13 cellular contexts compared by ENCODE assay signal in the genomic region with DNA sequence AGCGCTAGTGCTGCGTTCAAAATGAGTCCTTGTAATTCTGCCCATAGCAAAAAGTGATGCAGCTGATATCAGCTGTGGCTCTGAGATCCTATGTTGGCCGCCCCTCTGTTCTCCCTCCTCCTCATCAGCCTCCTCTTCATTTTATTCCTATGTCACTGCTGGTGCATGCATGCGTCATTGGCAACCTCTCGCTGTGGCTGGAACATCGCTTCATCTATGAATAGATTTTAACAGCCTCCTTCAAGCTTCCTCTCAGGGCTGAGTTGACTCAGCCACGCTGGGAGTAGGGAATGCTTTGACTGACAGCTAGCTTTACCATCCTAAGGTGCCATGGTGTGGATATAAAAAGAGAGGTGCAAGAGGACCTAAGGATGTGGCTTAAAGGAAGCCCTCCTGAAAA.
DNase-seq lines count a peak whose midpoint lies in the region; TF ChIP-seq lines count a peak whose summit lies in the region.
"Had no signal": no experiment of that assay in that cellular context is flagged by ENCODE, and none has a peak within 500 bp of the region (broad histone marks: within the 10 kb centered on the region; RNA-seq: fewer than 3 reads in every experiment).

No MANE protein-coding gene starts in this region.

- H3K4me3 Mint-ChIP-seq in mesothelial cell of epicardium = no peak overlapping the region
- H3K4me3 Mint-ChIP-seq: dendritic cell treated with granulocyte-macrophage colony-stimulating factor and Interleukin-4, amounts not matched to agents 40 ng/mL and 50 ng/mL, for 4 days; T-helper 1 cell treated with Interleukin-12 subunit alpha and Interleukin-12 subunit beta and Interleukin-4 antibody, amounts not matched to agents 30 μg/mL and 1 μg/mL, for 36 hours had no signal

- peaks cover 18% of the 10 kb centered on the region for H3K4me1 ChIP-seq in mesodermal cell (ENCODE audit: control insufficient read depth, insufficient read depth, low read length, poor library complexity, severe bottlenecking)

- peaks cover 12% of the 10 kb centered on the region for H3K36me3 Mint-ChIP-seq in mesothelial cell of epicardium

- no peaks in the 10 kb centered on the region for H3K27me3 ChIP-seq in brain microvascular endothelial cell (replicated peaks)
- H3K27me3 ChIP-seq: tibial nerve had no signal

- 76 to 85% methylated on average over 6 to 7 of the region's 7 CpGs for WGBS in mesodermal cell (ENCODE audit: insufficient coverage in 2 of 2), 2 experiments

- H3K27me3 Mint-ChIP-seq in mesothelial cell of epicardium (ENCODE audit: low read depth) = no peaks in the 10 kb centered on the region
- H3K27me3 Mint-ChIP-seq: dendritic cell treated with granulocyte-macrophage colony-stimulating factor and Interleukin-4, amounts not matched to agents 40 ng/mL and 50 ng/mL, for 4 days had no signal

- TF ChIP-seq CTCF in brain microvascular endothelial cell (IDR thresholded peaks at IDR 0.05; ENCODE audit: low read depth, low read length, missing control alignments) = no peak
- TF ChIP-seq CTCF in mesothelial cell of epicardium (IDR thresholded peaks at IDR 0.05; ENCODE audit: unreplicated experiment) = no peak

- no peaks in the 10 kb centered on the region for H3K9me3 ChIP-seq in mesodermal cell (ENCODE audit: control insufficient read depth, low read length)

- H3K9me3 Mint-ChIP-seq in mesothelial cell of epicardium = peaks cover 28% of the 10 kb centered on the region
- H3K9me3 Mint-ChIP-seq: dendritic cell treated with granulocyte-macrophage colony-stimulating factor and Interleukin-4, amounts not matched to agents 40 ng/mL and 50 ng/mL, for 4 days; T-helper 1 cell treated with Interleukin-12 subunit alpha and Interleukin-12 subunit beta and Interleukin-4 antibody, amounts not matched to agents 30 μg/mL and 1 μg/mL, for 36 hours had no signal

- no peak overlapping the region for H3K4me3 ChIP-seq in brain microvascular endothelial cell (ENCODE audit: low read depth, low read length)
- H3K4me3 ChIP-seq in mesodermal cell (ENCODE audit: extremely low read depth, insufficient read depth, low read length, poor library complexity, severe bottlenecking) = no peak overlapping the region
- H3K4me3 ChIP-seq: tibial nerve had no signal

- no peak overlapping the region for H3K27ac Mint-ChIP-seq in mesothelial cell of epicardium
- H3K27ac Mint-ChIP-seq: dendritic cell treated with granulocyte-macrophage colony-stimulating factor and Interleukin-4, amounts not matched to agents 40 ng/mL and 50 ng/mL, for 4 days; T-helper 1 cell treated with Interleukin-12 subunit alpha and Interleukin-12 subunit beta and Interleukin-4 antibody, amounts not matched to agents 30 μg/mL and 1 μg/mL, for 36 hours had no signal

- H3K36me3 ChIP-seq in brain microvascular endothelial cell (replicated peaks) (no peaks in the 10 kb centered on the region), mesodermal cell (ENCODE audit: control insufficient read depth, insufficient read depth, low read length) (no peaks in the 10 kb centered on the region)
- H3K36me3 ChIP-seq: tibial nerve had no signal

- H3K27ac ChIP-seq in brain microvascular endothelial cell = no peak overlapping the region
- H3K27ac ChIP-seq in mesodermal cell (ENCODE audit: low read depth, low read length, severe bottlenecking) = peak overlapping the region; percentile 53
- H3K27ac ChIP-seq: tibial nerve had no signal

- in situ Hi-C loops in brain microvascular endothelial cell (cut with HindIII; ENCODE audit: low pct_ligation_motif_present, low sequenced_read_pairs) = no loop called here

- peak; percentile 82 for DNase-seq in A172 (ENCODE audit: low spot score)
- DNase-seq in HCEC 1CT = peak; percentile 14
- DNase-seq in brain microvascular endothelial cell = peak; percentile 70
- DNase-seq in mesothelial cell of epicardium (ENCODE audit: low spot score in 2 of 2, unreplicated experiment in 2 of 2) = no peak
- no peak for DNase-seq in activated CD4-positive, alpha-beta T cell treated with anti-CD3 and anti-CD28 coated beads for 48 hours
- DNase-seq in NCI-H345 (lab: John Stamatoyannopoulos, UW) = no peak
- DNase-seq in DMS153 (lab: John Stamatoyannopoulos, UW) = no peak
- DNase-seq: AML-193, NCI-H1694 had no signal

- peaks cover 15% of the 10 kb centered on the region for H3K4me1 Mint-ChIP-seq in mesothelial cell of epicardium

Comparison
In these comparisons a context has a peak if more than half of its experiments do, and no peak if none do; other contexts are left out.
1. DNase-seq: peak in A172 (single experiment), HCEC 1CT (single experiment) and brain microvascular endothelial cell (single experiment); none in mesothelial cell of epicardium (0 of 2), activated CD4-positive, alpha-beta T cell treated with anti-CD3 and anti-CD28 coated beads for 48 hours (single experiment), NCI-H345 (single experiment) and DMS153 (single experiment).